Comparison of ENCODE assay signal across 8 cellular contexts in the genomic region with DNA sequence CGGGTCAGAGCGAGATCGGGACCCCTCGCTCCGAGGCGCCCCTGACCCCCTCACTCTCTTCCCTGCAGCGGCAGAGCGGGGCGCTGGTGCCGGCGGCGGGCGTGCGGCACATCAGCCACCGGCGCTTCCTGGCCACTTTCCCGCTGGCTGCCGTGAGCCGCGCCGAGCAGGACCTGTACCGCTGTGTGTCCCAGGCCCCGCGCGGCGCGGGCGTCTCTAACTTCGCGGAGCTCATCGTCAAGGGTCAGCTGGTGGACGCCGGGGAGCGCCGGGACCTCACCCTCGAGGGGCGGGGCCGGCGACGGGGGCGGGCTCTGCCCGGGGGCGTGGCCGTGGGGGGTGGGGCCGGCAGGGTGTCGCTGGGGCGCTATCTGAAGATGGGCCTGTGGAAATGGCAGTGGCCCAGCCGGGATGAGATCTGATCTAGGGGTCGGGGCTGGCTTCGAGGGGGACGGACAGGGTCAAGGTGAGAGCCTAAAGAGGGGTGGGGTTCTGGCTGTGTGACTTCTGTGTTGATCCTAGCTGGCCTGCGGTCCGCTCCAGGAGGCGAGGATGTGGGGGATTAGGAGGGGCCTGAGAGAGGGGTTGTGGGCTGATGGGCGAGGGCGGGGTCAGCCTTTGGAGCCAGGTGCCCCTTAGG. TPM values are rescaled to one million over a fixed set of nuclear protein-coding genes. Genes with fewer than 3 reads are reported as not detected.
A peak's percentile ranks its signal among the peaks of the same experiment; 100 is the strongest.
DNase-seq lines count a peak whose midpoint lies in the region; ATAC-seq, FAIRE-seq and TF ChIP-seq lines count a peak whose summit lies in the region.

No MANE protein-coding gene starts in this region.

- H3K9me3 ChIP-seq in OCI-LY1 (ENCODE audit: low read length) = no peaks in the 10 kb centered on the region
- H3K9me3 ChIP-seq in GM12878 (replicated peaks; ENCODE audit: control insufficient read depth, insufficient read depth, low read length) = no peaks in the 10 kb centered on the region

- RAD21 ChIA-PET in GM12878 (lab: Charles Lee; ENCODE audit: unreplicated experiment) = no interaction called here

- H4K20me1 ChIP-seq in OCI-LY1 (ENCODE audit: insufficient read depth, low read length) (no peaks in the 10 kb centered on the region), GM12878 (ENCODE audit: control insufficient read depth, insufficient read depth) (no peaks in the 10 kb centered on the region)

- no peaks in the 10 kb centered on the region; the same call in 1 of the 2 replicates for H3K27me3 ChIP-seq in OCI-LY1 (ENCODE audit: insufficient read depth, low read length)
- H3K27me3 ChIP-seq in GM12878 (replicated peaks in 1 of 2; ENCODE audit: control insufficient read depth in 2 of 2, insufficient read depth in 2 of 2, low read length in 1 of 2) = peaks cover 6 to 7% of the 10 kb centered on the region in 2 experiments

- DNase-seq in C1 segment of cervical spinal cord (lab: John Stamatoyannopoulos, UW) (peak in 12 of 14 donors; percentile 7 to 60 (median 22)), GM12878 (ENCODE audit: low read depth, low spot score) (no peak), iPS-NIHi11 (ENCODE audit: low spot score) (peak; percentile 94)
- peak; percentile 50 for DNase-seq in stimulated activated CD4-positive, alpha-beta T cell treated with anti-CD3 and anti-CD28 coated beads, Interleukin-12 subunit alpha, Interleukin-12 subunit beta, amount 100 ng/mL, for 4 hours

- H2AFZ ChIP-seq in OCI-LY1 (ENCODE audit: low read length) = no peak overlapping the region
- no peak overlapping the region for H2AFZ ChIP-seq in GM12878 (ENCODE audit: control insufficient read depth, low read depth, low read length)

- TF ChIP-seq POLR2A in GM12878 (IDR thresholded peaks at IDR 0.05; ENCODE audit: low read depth, low read length) = no peak

- H3K27ac ChIP-seq in OCI-LY1 (ENCODE audit: low read depth, low read length, poor library complexity, severe bottlenecking) (no peak overlapping the region), GM12878 (ENCODE audit: control insufficient read depth, insufficient read depth) (no peak overlapping the region)

- no peaks in the 10 kb centered on the region for H3F3A ChIP-seq in OCI-LY1 (ENCODE audit: insufficient read depth, low read length)

- 8% methylated on average over 52 of the region's 56 CpGs for WGBS in GM12878 (ENCODE audit: insufficient coverage, insufficient replicate concordance, low lambda C conversion rate, missing lambda C conversion rate)

- no TSS peak for BruUV-seq in GM12878 (replicated peaks; lab: Mats Ljungman, UMichigan)

- TF ChIP-seq CTCF in OCI-LY1 (IDR thresholded peaks at IDR 0.05; ENCODE audit: low read length) (no peak), GM12878 (IDR thresholded peaks at IDR 0.05 in 2 of 3, conservative IDR thresholded peaks at IDR 0.05 in 1 of 3; ENCODE audit: control insufficient read depth in 2 of 3, extremely low read depth in 1 of 3, insufficient read depth in 1 of 3, low read depth in 3 of 3, low read length in 3 of 3) (no peak)

- H3K4me2 ChIP-seq in OCI-LY1 (ENCODE audit: low read length) (peak overlapping the region; percentile 58), GM12878 (ENCODE audit: control insufficient read depth, insufficient read depth) (peak overlapping the region; percentile 41)

- ATAC-seq in GM12878 (peak; percentile 77), GM21529 (IDR thresholded peaks at IDR 0.05; ENCODE audit: unreplicated experiment) (no peak), GM21447 (IDR thresholded peaks at IDR 0.05; ENCODE audit: unreplicated experiment) (no peak), GM18519 (IDR thresholded peaks at IDR 0.05; ENCODE audit: low FRiP score, unreplicated experiment) (no peak)

- no peaks in the 10 kb centered on the region for H3K9me2 ChIP-seq in OCI-LY1 (ENCODE audit: low read depth, low read length)

- peak overlapping the region; percentile 45 for H3K4me3 ChIP-seq in OCI-LY1 (ENCODE audit: low read depth, low read length, poor library complexity, severe bottlenecking)
- no peak overlapping the region for H3K4me3 ChIP-seq in GM12878

- H3K79me2 ChIP-seq in OCI-LY1 (ENCODE audit: insufficient read depth, low read length) (no peaks in the 10 kb centered on the region), GM12878 (ENCODE audit: control insufficient read depth, insufficient read depth, low read length) (no peaks in the 10 kb centered on the region)

- no peak for FAIRE-seq in GM12878 (lab: Jason Lieb, UNC)

- TF ChIP-seq EP300 in GM12878 (IDR thresholded peaks at IDR 0.05; ENCODE audit: borderline replicate concordance in 1 of 2, control insufficient read depth in 1 of 2, low read depth in 2 of 2, low read length in 2 of 2) = no peak

- TF ChIP-seq RAD21 in GM12878 (IDR thresholded peaks at IDR 0.05; ENCODE audit: insufficient read depth, low read depth, low read length) = no peak

- CTCF ChIA-PET in GM12878 (lab: Yijun Ruan, JAX) = no interaction called here

- H3K36me3 ChIP-seq in OCI-LY1 (ENCODE audit: insufficient read depth, low read length) (no peaks in the 10 kb centered on the region), GM12878 (ENCODE audit: control insufficient read depth in 2 of 2, insufficient read depth in 2 of 2, low read length in 1 of 2) (no peaks in the 10 kb centered on the region)

- H3K4me1 ChIP-seq in OCI-LY1 (ENCODE audit: insufficient read depth, low read length, severe bottlenecking) (no peaks in the 10 kb centered on the region), GM12878 (ENCODE audit: control insufficient read depth, insufficient read depth, low read length) (no peaks in the 10 kb centered on the region)

- intact Hi-C loops in GM12878 (cut with micrococcal nuclease; ENCODE audit: unreplicated experiment) = no loop called here

- in situ Hi-C loops in GM12878 (cut with MboI) = no loop called here

- H3K9ac ChIP-seq in OCI-LY1 (ENCODE audit: low read length) (no peak overlapping the region), GM12878 (ENCODE audit: control insufficient read depth, insufficient read depth, low read length) (no peak overlapping the region)

- POLR2A ChIA-PET in GM12878 (lab: Charles Lee) = no interaction called here

- SMC1A ChIA-PET in GM12878 (lab: Charles Lee; ENCODE audit: uncharacterized antibody, unreplicated experiment) = no interaction called here

TF ChIP-seq in GM12878, 131 proteins besides CTCF, POLR2A, EP300 and RAD21:
- TF ChIP-seq EGR1 (IDR thresholded peaks at IDR 0.05; ENCODE audit: borderline replicate concordance in 1 of 2, low read depth in 2 of 2, low read length in 2 of 2) = no peak
- no peak for TF ChIP-seq SIN3A (IDR thresholded peaks at IDR 0.05; ENCODE audit: low read depth, low read length)
- no peak for TF ChIP-seq TCF7 (IDR thresholded peaks at IDR 0.05; ENCODE audit: borderline replicate concordance)
- TF ChIP-seq KAT2A (conservative IDR thresholded peaks at IDR 0.05; ENCODE audit: control insufficient read depth, low read depth, low read length) = no peak
- TF ChIP-seq LARP7 (IDR thresholded peaks at IDR 0.05) = no peak
- TF ChIP-seq NFYA (IDR thresholded peaks at IDR 0.05; ENCODE audit: borderline replicate concordance, low read depth, low read length) = no peak
TF ChIP-seq in GM12878: peak in this region for 0.

RNA-seq across cellular contexts. Expression of gene PTPRU, which starts 23.6 kb away (rescaled TPM):
- total RNA-seq in GM12878 (2013; cell fraction: nucleolus; rRNA removed) = 0.10 TPM in 1 of 2 replicates, not detected in the other
- total RNA-seq in GM12878 (2014; rRNA removed) (1.5 and 2.6 TPM in 2 replicates), GM12878 (2014; rRNA removed; fragmentation: Illumina TruSeq; extraction: Trizol) (1.1 and 1.2 TPM in 2 replicates), GM12878 (2021) (1.5 and 2.5 TPM in 2 replicates)
- 0.31 TPM for polyA plus RNA-seq in GM12878 (2011; ENCODE audit: low read depth)
- polyA plus RNA-seq in GM12878 (2011; rRNA removed) (0.06 and 0.20 TPM in 2 replicates), GM12878 (2014; fragmentation: Illumina TruSeq; extraction: Trizol) (0.11 and 0.26 TPM in 2 replicates), GM12878 (2014; fragmentation: Nextera tagmentation; extraction: Ambion mirVana) (under 1 TPM; 0.04 to 0.05 TPM), GM12878 (2014; rRNA removed) (0.99 and 1.4 TPM in 2 replicates), GM12878 (2016; fragmentation: Nextera tagmentation; extraction: Ambion mirVana) (1 to 10 TPM in 1 of 2 experiments, under 1 TPM in 1; 0.48 to 1.3 TPM)
- 0.13 and 0.53 TPM in 2 replicates for polyA plus RNA-seq in GM12878 (2011; cell fraction: cytosol; rRNA removed)
- polyA plus RNA-seq in GM12878 (2011; cell fraction: nucleus; rRNA removed) = 1.2 and 1.5 TPM in 2 replicates
- polyA plus RNA-seq in GM12878 (2012) = 1.4 TPM in 2 replicates
- polyA minus RNA-seq in GM12878 (2011; rRNA and poly(A)+ RNA removed) = 0.59 and 0.62 TPM in 2 replicates
- polyA minus RNA-seq in GM12878 (2011; cell fraction: cytosol; rRNA and poly(A)+ RNA removed) = 0.67 and 1.0 TPM in 2 replicates
- 0.29 and 0.48 TPM in 2 replicates for polyA minus RNA-seq in GM12878 (2011; cell fraction: nucleus; rRNA and poly(A)+ RNA removed)

RNA-seq across cellular contexts. Expression of gene MECR, which starts 29.2 kb away (rescaled TPM):
- total RNA-seq in GM12878 (2013; cell fraction: nucleolus; rRNA removed) = 30.2 and 36.3 TPM in 2 replicates
- total RNA-seq in GM12878 (2014; rRNA removed) (33.6 and 45.3 TPM in 2 replicates), GM12878 (2014; rRNA removed; fragmentation: Illumina TruSeq; extraction: Trizol) (22.6 and 25.8 TPM in 2 replicates), GM12878 (2021) (35.9 and 37.9 TPM in 2 replicates)
- polyA plus RNA-seq in GM12878 (2011; ENCODE audit: low read depth) = 12.7 TPM
- polyA plus RNA-seq in GM12878 (2011; rRNA removed) (18.1 and 29.9 TPM in 2 replicates), GM12878 (2014; fragmentation: Illumina TruSeq; extraction: Trizol) (22.8 and 41.5 TPM in 2 replicates), GM12878 (2014; fragmentation: Nextera tagmentation; extraction: Ambion mirVana) (10 to 100 TPM in 1 of 2 experiments, 1 to 10 TPM in 1; 7.6 to 16.0 TPM), GM12878 (2014; rRNA removed) (43.2 and 54.9 TPM in 2 replicates), GM12878 (2016; fragmentation: Nextera tagmentation; extraction: Ambion mirVana) (10 to 100 TPM; 57.0 to 66.3 TPM)
- polyA plus RNA-seq in GM12878 (2011; cell fraction: cytosol; rRNA removed) = 24.8 and 38.8 TPM in 2 replicates
- 26.1 and 34.0 TPM in 2 replicates for polyA plus RNA-seq in GM12878 (2011; cell fraction: nucleus; rRNA removed)
- polyA plus RNA-seq in GM12878 (2012) = 19.2 and 19.7 TPM in 2 replicates
- polyA minus RNA-seq in GM12878 (2011; rRNA and poly(A)+ RNA removed) = 27.9 and 31.1 TPM in 2 replicates
- polyA minus RNA-seq in GM12878 (2011; cell fraction: cytosol; rRNA and poly(A)+ RNA removed) = 5.7 and 17.5 TPM in 2 replicates
- 10.3 and 16.0 TPM in 2 replicates for polyA minus RNA-seq in GM12878 (2011; cell fraction: nucleus; rRNA and poly(A)+ RNA removed)
